In the genomic region with DNA sequence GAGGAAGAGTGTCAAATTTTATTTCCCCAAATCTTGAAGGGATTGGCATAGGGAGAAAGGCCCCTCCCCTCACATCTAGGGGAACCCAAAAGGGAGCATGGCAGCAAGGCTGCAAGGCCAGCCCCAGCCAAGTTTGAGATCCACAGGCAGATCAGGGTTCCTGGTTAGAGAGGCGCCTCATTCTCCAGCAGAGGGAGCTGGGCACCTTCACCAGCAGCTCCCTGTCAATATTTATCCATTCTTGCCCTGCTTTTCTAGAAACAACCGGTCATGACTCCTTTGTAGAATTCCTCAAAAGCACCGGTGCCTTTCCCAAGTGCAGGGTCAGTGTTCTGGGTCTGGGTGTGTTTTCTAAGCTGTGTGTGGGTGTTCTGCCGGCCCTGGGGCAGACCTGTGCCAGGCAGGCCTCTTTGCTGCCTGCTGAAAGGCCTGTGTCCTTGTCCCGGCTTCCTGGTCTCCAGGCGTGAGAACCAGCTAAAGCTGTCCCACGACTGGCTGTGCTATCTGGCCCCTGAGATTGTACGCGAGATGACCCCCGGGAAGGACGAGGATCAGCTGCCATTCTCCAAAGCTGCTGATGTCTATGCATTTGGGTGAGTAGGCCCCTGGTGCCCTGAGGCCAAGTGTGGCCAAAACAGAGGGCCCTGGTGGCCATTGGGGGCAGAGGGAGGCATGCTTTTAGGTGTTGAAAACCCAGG, we compare ENCODE assay signal across 9 cellular contexts. TPM values are rescaled to one million over a fixed set of nuclear protein-coding genes. Genes with fewer than 3 reads are reported as not detected.
DNase-seq lines count a peak whose midpoint lies in the region; ATAC-seq, FAIRE-seq and TF ChIP-seq lines count a peak whose summit lies in the region.
"Had no signal": no experiment of that assay in that cellular context is flagged by ENCODE, and none has a peak within 500 bp of the region (broad histone marks: within the 10 kb centered on the region; RNA-seq: fewer than 3 reads in every experiment).

No MANE protein-coding gene starts in this region.

- no peaks in the 10 kb centered on the region for H3K27me3 ChIP-seq in K562 (ENCODE audit: control insufficient read depth in 2 of 2, insufficient read depth in 2 of 2, low read length in 2 of 2)
- no peaks in the 10 kb centered on the region for H3K27me3 ChIP-seq in left lung

- no peak for TF ChIP-seq EP300 in K562 (IDR thresholded peaks at IDR 0.05; ENCODE audit: low read length)

- TF ChIP-seq POLR2A in K562 (conservative IDR thresholded peaks at IDR 0.05): no peak
- TF ChIP-seq POLR2A in GM12892 (IDR thresholded peaks at IDR 0.05; ENCODE audit: low read depth, low read length): no peak

- no peaks in the 10 kb centered on the region for H3K9me1 ChIP-seq in K562 (ENCODE audit: control insufficient read depth, insufficient read depth, low read length)

- H3K4me1 ChIP-seq in K562 (replicated peaks in 1 of 2; ENCODE audit: control insufficient read depth in 2 of 2, insufficient read depth in 2 of 2, low read length in 2 of 2) (peaks cover 5 to 15% of the 10 kb centered on the region in 2 experiments; a peak in 4 of 5 replicates), left lung (peaks cover 0 to 3% of the 10 kb centered on the region in 2 donors)

- no TSS peak for BruUV-seq in K562 (replicated peaks; lab: Mats Ljungman, UMichigan)

- no peaks in the 10 kb centered on the region for H4K20me1 ChIP-seq in K562 (replicated peaks; ENCODE audit: control insufficient read depth, insufficient read depth, low read length)

- DNase-seq in ELR (ENCODE audit: low read depth): peak; percentile 56
- peak in 1 of 4 experiments; percentile 31 for DNase-seq in K562 (ENCODE audit: extremely low read depth in 1 of 4, low spot score in 3 of 4)
- peak in 1 of 2 donors; percentile 37 for DNase-seq in left lung
- DNase-seq in NCI-H2107 (lab: John Stamatoyannopoulos, UW): no peak
- no peak for DNase-seq in GM12892 (ENCODE audit: insufficient read length)

- CTCF ChIA-PET in K562 (lab: Yijun Ruan, JAX; ENCODE audit: low intra/inter-chr PET ratio): interaction anchor here (1.1 kb wide), 1 partner anchor 41 kb away, joined by 3 read pairs; no protein-coding TSS in a partner anchor

- H3K79me2 ChIP-seq in K562 (ENCODE audit: control insufficient read depth, insufficient read depth, low read length): no peaks in the 10 kb centered on the region

- TF ChIP-seq RAD21 in K562 (CRISPR knock-in tag; conservative IDR thresholded peaks at IDR 0.05 in 1 of 2, IDR thresholded peaks at IDR 0.05 in 1 of 2): peak in 1 of 2 experiments; percentile 43; a peak in 2 of 4 replicates

- no peaks in the 10 kb centered on the region for H3K9me3 ChIP-seq in K562 (replicated peaks; ENCODE audit: control insufficient read depth, insufficient read depth, low read depth, low read length)
- H3K9me3 ChIP-seq in left lung: no peaks in the 10 kb centered on the region

- FAIRE-seq in K562 (lab: Jason Lieb, UNC): no peak
- FAIRE-seq in GM12892 (lab: Jason Lieb, UNC): no peak

- intact Hi-C loops in K562 (cut with micrococcal nuclease) (no loop called here), left lung (cut with DNase I) (no loop called here)

- in situ Hi-C loops in K562 (cut with MboI): loop anchor here (5.0 to 10.0 kb wide), 2 partner anchors 43 to 365 kb away; no protein-coding TSS in a partner anchor

- peak overlapping the region in 1 of 2 experiments; percentile 65; a peak in 2 of 4 replicates for H3K9ac ChIP-seq in K562 (ENCODE audit: insufficient read depth in 1 of 2, low read depth in 2 of 2, low read length in 2 of 2)

- no peak overlapping the region for H3K4me2 ChIP-seq in K562 (ENCODE audit: insufficient read depth, low read length)

- TF ChIP-seq CTCF in LNCAP (IDR thresholded peaks at IDR 0.05) (peak; percentile 80), K562 (IDR thresholded peaks at IDR 0.05 in 2 of 3, conservative IDR thresholded peaks at IDR 0.05 in 1 of 3; ENCODE audit: insufficient read depth in 2 of 3, low read depth in 1 of 3, low read length in 3 of 3) (peak; percentile 52 to 65 (median 54)), left lung (IDR thresholded peaks at IDR 0.05) (peak in 1 of 2 donors; percentile 27)

- WGBS in K562 (ENCODE audit: insufficient coverage, low coverage, missing lambda C conversion rate): 74% methylated on average over 6 of the region's 11 CpGs

- ATAC-seq in K562 (peak; percentile 61), left lung (peak; percentile 60), HG03196 (IDR thresholded peaks at IDR 0.05; ENCODE audit: unreplicated experiment) (no peak), GM19035 (IDR thresholded peaks at IDR 0.05; ENCODE audit: unreplicated experiment) (no peak)
- ATAC-seq: naive thymus-derived CD8-positive, alpha-beta T cell had no signal

- H3K4me3 ChIP-seq in K562: no peak overlapping the region
- no peak overlapping the region for H3K4me3 ChIP-seq in left lung

- H2AFZ ChIP-seq in K562 (ENCODE audit: low read depth, low read length): no peak overlapping the region

- POLR2A ChIA-PET in K562 (lab: Yijun Ruan, JAX): interaction anchor here (0.6 to 1.2 kb wide), 4 partner anchors 10 to 42 kb away, joined by 3 to 5 read pairs (median 4); no protein-coding TSS in a partner anchor

- no peak overlapping the region for H3K27ac ChIP-seq in K562 (ENCODE audit: extremely low read depth, low read depth, low read length)
- no peak overlapping the region for H3K27ac ChIP-seq in left lung

- H3K36me3 ChIP-seq in K562 (ENCODE audit: control insufficient read depth, insufficient read depth, low read length): peaks cover 90% of the 10 kb centered on the region; the same call in 2 of the 3 replicates
- H3K36me3 ChIP-seq in left lung: peaks cover 0 to 99% of the 10 kb centered on the region in 2 donors

TF ChIP-seq in K562, 482 proteins besides CTCF, POLR2A, EP300 and RAD21:
- TF ChIP-seq POLR2G (IDR thresholded peaks at IDR 0.05; ENCODE audit: low read depth, low read length) (peak; percentile 32; the same call in 1 of the 2 replicates), MAZ (CRISPR knock-in tag; conservative IDR thresholded peaks at IDR 0.05 in 1 of 2, IDR thresholded peaks at IDR 0.05 in 1 of 2) (no peak), SMC3 (conservative IDR thresholded peaks at IDR 0.05; ENCODE audit: insufficient read depth, low read depth, low read length) (peak; percentile 38; the same call in 1 of the 2 replicates)
TF ChIP-seq in K562: peak in this region for 2.

RNA-seq across cellular contexts. Expression of gene LGALS9, which starts 21.2 kb away (rescaled TPM):
- total RNA-seq in K562 (2011; cell fraction: chromatin; rRNA removed; ENCODE audit: low replicate concordance): 22.6 and 54.0 TPM in 2 replicates
- 22.5 and 24.7 TPM in 2 replicates for total RNA-seq in K562 (2011; cell fraction: nucleolus; rRNA removed)
- total RNA-seq in K562 (2011; cell fraction: nucleoplasm; rRNA removed): 26.1 and 40.6 TPM in 2 replicates
- total RNA-seq in K562 (2014; rRNA removed) (2.8 and 3.0 TPM in 2 replicates), K562 (2014; rRNA removed; fragmentation: Illumina TruSeq; extraction: Trizol) (1.7 and 2.0 TPM in 2 replicates), K562 (2015; rRNA removed; fragmentation: Illumina TruSeq; extraction: Trizol) (3.7 and 4.8 TPM in 2 replicates), K562 (2021) (4.6 and 5.0 TPM in 2 replicates), left lung (100 to 1,000 TPM in 1 of 2 donors, 10 to 100 TPM in 1; 83.3 to 149 TPM)
- polyA plus RNA-seq in K562 (2011; rRNA removed) (1.5 and 7.3 TPM in 2 replicates), K562 (2014; fragmentation: Illumina TruSeq; extraction: Trizol) (3.8 and 5.8 TPM in 2 replicates), K562 (2014; fragmentation: Nextera tagmentation; extraction: Ambion mirVana) (under 1 TPM; 0.45 to 0.77 TPM), K562 (2014; rRNA removed) (5.6 and 6.9 TPM in 2 replicates)
- polyA plus RNA-seq in K562 (2011; cell fraction: cytosol; rRNA removed): 3.5 and 4.4 TPM in 2 replicates
- 11.1 and 15.7 TPM in 2 replicates for polyA plus RNA-seq in K562 (2011; cell fraction: nucleus; rRNA removed)
- 9.1 and 14.2 TPM in 2 replicates for polyA plus RNA-seq in K562 (2012)
- 3.0 and 4.4 TPM in 2 replicates for polyA minus RNA-seq in K562 (2011; rRNA and poly(A)+ RNA removed)
- 1.9 and 2.5 TPM in 2 replicates for polyA minus RNA-seq in K562 (2011; cell fraction: cytosol; rRNA and poly(A)+ RNA removed)
- 3.1 and 7.2 TPM in 2 replicates for polyA minus RNA-seq in K562 (2011; cell fraction: nucleus; rRNA and poly(A)+ RNA removed)
- 125 TPM for polyA plus RNA-seq in GM12892 (2012; ENCODE audit: missing spikeins)

Comparison
In these comparisons a context has a peak if more than half of its experiments do, and no peak if none do; other contexts are left out.
1. ATAC-seq: peak in K562 (single experiment) and left lung (single experiment); none in HG03196 (single experiment) and GM19035 (single experiment).